9 cellular contexts compared by ENCODE assay signal in the genomic region with DNA sequence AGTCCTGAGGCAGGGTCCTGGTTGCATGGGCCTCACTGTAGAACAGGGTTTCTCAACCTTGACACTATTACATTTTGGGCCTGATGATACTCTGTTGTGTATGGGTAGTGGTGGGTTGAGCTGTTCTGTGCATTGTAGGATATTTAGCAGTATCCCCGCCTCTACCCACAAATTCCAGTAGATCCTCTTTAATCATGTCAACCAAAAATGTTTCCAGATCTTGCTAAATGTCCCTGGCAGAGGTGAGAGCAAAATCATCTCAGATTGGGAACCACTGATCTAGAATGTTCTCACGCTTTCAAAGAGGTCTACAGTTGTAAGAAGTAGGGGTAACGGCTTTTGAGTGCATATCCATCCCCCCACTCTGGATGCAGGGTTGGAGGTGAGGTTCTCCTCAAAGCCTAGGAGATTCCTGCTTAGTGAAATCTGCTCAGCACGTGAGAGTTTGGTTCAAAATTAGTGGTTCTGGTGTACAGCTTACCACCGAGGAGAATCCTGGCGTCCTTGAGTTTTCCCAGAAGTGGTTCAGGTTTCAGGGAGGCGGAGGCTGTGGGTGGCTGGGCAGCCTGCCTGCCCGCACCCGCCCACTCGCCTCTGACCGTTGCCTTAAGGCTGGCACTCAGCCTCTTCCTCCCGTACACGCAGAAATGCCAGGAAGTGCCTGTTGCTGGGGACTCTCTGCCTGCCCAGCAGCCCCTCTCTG. TPM values are rescaled to one million over a fixed set of nuclear protein-coding genes. Genes with fewer than 3 reads are reported as not detected.
DNase-seq lines count a peak whose midpoint lies in the region; ATAC-seq and TF ChIP-seq lines count a peak whose summit lies in the region.
"Had no signal": no experiment of that assay in that cellular context is flagged by ENCODE, and none has a peak within 500 bp of the region (broad histone marks: within the 10 kb centered on the region; RNA-seq: fewer than 3 reads in every experiment).

No MANE protein-coding gene starts in this region.

- TF ChIP-seq POLR2A in transverse colon (IDR thresholded peaks at IDR 0.05) = peak; percentile 43

- H3K9me3 ChIP-seq in mammary epithelial cell (replicated peaks; ENCODE audit: insufficient read depth, low read length) (no peaks in the 10 kb centered on the region), transverse colon (no peaks in the 10 kb centered on the region)

- CTCF ChIA-PET in mammary epithelial cell (lab: Charles Lee; ENCODE audit: low non-redundant PET) = no interaction called here

- in situ Hi-C loops in mammary epithelial cell (cut with MboI; ENCODE audit: low sequenced_read_pairs in 2 of 2) = no loop called here
- in situ Hi-C loops in transverse colon (cut with MboI; ENCODE audit: low pct_ligation_motif_present in 1 of 4, low pct_unique_long_range_greater_than_20kb in 1 of 4, low sequenced_read_pairs in 3 of 4) = loop anchor here in 1 of 4 donors (25.0 kb wide), 1 partner anchor 322 kb away; a partner anchor contains a TSS

- no peak for TF ChIP-seq EP300 in transverse colon (IDR thresholded peaks at IDR 0.05; ENCODE audit: low read depth)

- no TSS peak for BruUV-seq in mammary epithelial cell (replicated peaks; lab: Mats Ljungman, UMichigan)

- H3K79me2 ChIP-seq in mammary epithelial cell (ENCODE audit: insufficient read depth, low read length) = peaks cover 18% of the 10 kb centered on the region

- 42% methylated on average over 7 of the region's 13 CpGs for WGBS in mammary epithelial cell (ENCODE audit: low coverage, missing lambda C conversion rate)
- WGBS in transverse colon (ENCODE audit: low coverage in 1 of 2), 2 donors = 49 to 50% methylated on average over 4 to 13 of the region's 13 CpGs

- peak; percentile 74 for DNase-seq in LHCN-M2 (ENCODE audit: low read depth)
- peak; percentile 67 for DNase-seq in mammary epithelial cell
- DNase-seq in left kidney (ENCODE audit: low read depth, low spot score) = peak; percentile 79
- DNase-seq in transverse colon = peak; percentile 71
- DNase-seq in GM10266 (ENCODE audit: extremely low spot score) = no peak
- no peak for DNase-seq in activated CD4-positive, alpha-beta T cell treated with anti-CD3 and anti-CD28 coated beads for 4 hours
- DNase-seq: NCI-H1417 treated with DMSO at 0.1 percent for 48 hours had no signal

- H3K27me3 ChIP-seq in mammary epithelial cell (ENCODE audit: insufficient read depth, low read length) (no peaks in the 10 kb centered on the region), transverse colon (no peaks in the 10 kb centered on the region)

- intact Hi-C loops in mammary epithelial cell (cut with micrococcal nuclease) = no loop called here
- intact Hi-C loops in transverse colon (cut with DNase I; ENCODE audit: low total_unique reads) = no loop called here

- H3K4me3 ChIP-seq in mammary epithelial cell (replicated peaks in 1 of 3; ENCODE audit: insufficient read depth in 1 of 3, low read depth in 2 of 3, low read length in 3 of 3) = peak overlapping the region; percentile 18 to 50 (median 45)
- peak overlapping the region in 3 of 4 donors; percentile 26 to 43 (median 33) for H3K4me3 ChIP-seq in transverse colon

- H3K4me2 ChIP-seq in mammary epithelial cell (ENCODE audit: insufficient read depth, low read depth, low read length) = peak overlapping the region; percentile 93

- no peaks in the 10 kb centered on the region for H4K20me1 ChIP-seq in mammary epithelial cell (ENCODE audit: insufficient read depth, low read length)

- peak overlapping the region; percentile 96 for H2AFZ ChIP-seq in mammary epithelial cell (ENCODE audit: low read depth, low read length)

- peaks cover 35% of the 10 kb centered on the region for H3K4me1 ChIP-seq in mammary epithelial cell (ENCODE audit: insufficient read depth, low read length)
- H3K4me1 ChIP-seq in transverse colon = peaks cover 23 to 62% (median 41%) of the 10 kb centered on the region in 4 donors

- H3K9ac ChIP-seq in mammary epithelial cell (ENCODE audit: insufficient read depth, low read length) = peak overlapping the region; percentile 36

- no peaks in the 10 kb centered on the region for H3K36me3 ChIP-seq in mammary epithelial cell (ENCODE audit: insufficient read depth, low read length)
- no peaks in the 10 kb centered on the region for H3K36me3 ChIP-seq in transverse colon

- ATAC-seq in HG03175 (IDR thresholded peaks at IDR 0.05; ENCODE audit: unreplicated experiment) = no peak
- ATAC-seq in activated CD4-positive, CD25-positive, alpha-beta regulatory T cell treated with anti-CD3 and anti-CD28 coated beads, Interleukin-2, amount 50 U/mL, for 24 hours = no peak

- no peak for TF ChIP-seq CTCF in mammary epithelial cell (conservative IDR thresholded peaks at IDR 0.05 in 1 of 2, IDR thresholded peaks at IDR 0.05 in 1 of 2; ENCODE audit: extremely low read depth in 1 of 2, insufficient read depth in 1 of 2, low read depth in 1 of 2, low read length in 2 of 2)
- TF ChIP-seq CTCF in transverse colon (IDR thresholded peaks at IDR 0.05) = no peak
- TF ChIP-seq CTCF in GM10266 (IDR thresholded peaks at IDR 0.05; ENCODE audit: control insufficient read depth, insufficient read depth, low read depth, missing control alignments) = no peak

- dilution Hi-C loops in mammary epithelial cell (cut with HindIII; ENCODE audit: low sequenced_read_pairs) = no loop called here

- H3K27ac ChIP-seq in mammary epithelial cell (ENCODE audit: insufficient read depth, low read depth, low read length) = no peak overlapping the region
- H3K27ac ChIP-seq in transverse colon = peak overlapping the region; percentile 69 to 81 (median 76)

RNA-seq across cellular contexts. Expression of a gene that starts 5.3 kb away (rescaled TPM):
- 1.5 and 1.7 TPM in 2 replicates for total RNA-seq in LHCN-M2 (2014; rRNA removed)
- 0.36 TPM for polyA plus RNA-seq in LHCN-M2 (2012)
- 1 to 10 TPM; 3.0 to 3.3 TPM for total RNA-seq in mammary epithelial cell
- 1.9 TPM for polyA plus RNA-seq in mammary epithelial cell
- 7.8 TPM for polyA minus RNA-seq in mammary epithelial cell
- total RNA-seq in transverse colon = 10 to 100 TPM in 1 of 4 donors, 1 to 10 TPM in 3; 5.9 to 12.3 (median 8.7) TPM

RNA-seq across cellular contexts. Expression of a gene that starts 37.2 kb away (rescaled TPM):
- 21.4 and 22.6 TPM in 2 replicates for total RNA-seq in LHCN-M2 (2014; rRNA removed)
- 12.3 TPM for polyA plus RNA-seq in LHCN-M2 (2012)
- total RNA-seq in mammary epithelial cell = 10 to 100 TPM in 1 of 2 donors, 1 to 10 TPM in 1; 8.0 to 19.9 TPM
- 5.9 TPM for polyA plus RNA-seq in mammary epithelial cell
- 6.2 TPM for polyA minus RNA-seq in mammary epithelial cell
- total RNA-seq in transverse colon = 10 to 100 TPM in 2 of 4 donors, 1 to 10 TPM in 2; 6.0 to 15.3 (median 10.8) TPM

Comparison
In these comparisons a context has a peak if more than half of its experiments do, and no peak if none do; other contexts are left out.
1. DNase-seq: peak in LHCN-M2 (single experiment), mammary epithelial cell (single experiment), left kidney (single experiment) and transverse colon (single experiment); none in GM10266 (single experiment) and activated CD4-positive, alpha-beta T cell treated with anti-CD3 and anti-CD28 coated beads for 4 hours (0 of 2).